ENCODE assay signal across 1 cellular context in the genomic region with DNA sequence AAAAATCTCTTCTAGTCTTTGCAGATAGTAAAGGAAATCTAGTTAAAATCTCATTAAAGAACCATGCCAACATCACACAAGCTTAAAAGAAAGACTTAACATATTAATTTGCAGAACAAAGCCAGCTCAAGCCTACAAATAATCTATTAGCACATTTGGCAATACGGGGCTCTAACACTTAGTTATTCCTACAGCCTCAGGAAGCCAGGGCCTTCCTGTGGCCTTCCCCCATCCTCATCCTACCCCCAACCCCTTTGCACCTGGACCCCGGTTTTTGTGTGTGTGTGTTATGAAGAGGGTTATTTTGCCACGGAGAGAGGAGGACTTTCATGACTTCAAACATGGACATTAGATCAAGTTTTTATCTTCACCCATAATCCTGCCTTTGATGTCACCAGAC.
TF ChIP-seq lines count a peak whose summit lies in the region.

No MANE protein-coding gene starts in this region.

TF ChIP-seq in GM23338, 12 proteins besides CTCF, POLR2A, EP300 and RAD21 (continued from another document):
- TF ChIP-seq, protein P1, sequence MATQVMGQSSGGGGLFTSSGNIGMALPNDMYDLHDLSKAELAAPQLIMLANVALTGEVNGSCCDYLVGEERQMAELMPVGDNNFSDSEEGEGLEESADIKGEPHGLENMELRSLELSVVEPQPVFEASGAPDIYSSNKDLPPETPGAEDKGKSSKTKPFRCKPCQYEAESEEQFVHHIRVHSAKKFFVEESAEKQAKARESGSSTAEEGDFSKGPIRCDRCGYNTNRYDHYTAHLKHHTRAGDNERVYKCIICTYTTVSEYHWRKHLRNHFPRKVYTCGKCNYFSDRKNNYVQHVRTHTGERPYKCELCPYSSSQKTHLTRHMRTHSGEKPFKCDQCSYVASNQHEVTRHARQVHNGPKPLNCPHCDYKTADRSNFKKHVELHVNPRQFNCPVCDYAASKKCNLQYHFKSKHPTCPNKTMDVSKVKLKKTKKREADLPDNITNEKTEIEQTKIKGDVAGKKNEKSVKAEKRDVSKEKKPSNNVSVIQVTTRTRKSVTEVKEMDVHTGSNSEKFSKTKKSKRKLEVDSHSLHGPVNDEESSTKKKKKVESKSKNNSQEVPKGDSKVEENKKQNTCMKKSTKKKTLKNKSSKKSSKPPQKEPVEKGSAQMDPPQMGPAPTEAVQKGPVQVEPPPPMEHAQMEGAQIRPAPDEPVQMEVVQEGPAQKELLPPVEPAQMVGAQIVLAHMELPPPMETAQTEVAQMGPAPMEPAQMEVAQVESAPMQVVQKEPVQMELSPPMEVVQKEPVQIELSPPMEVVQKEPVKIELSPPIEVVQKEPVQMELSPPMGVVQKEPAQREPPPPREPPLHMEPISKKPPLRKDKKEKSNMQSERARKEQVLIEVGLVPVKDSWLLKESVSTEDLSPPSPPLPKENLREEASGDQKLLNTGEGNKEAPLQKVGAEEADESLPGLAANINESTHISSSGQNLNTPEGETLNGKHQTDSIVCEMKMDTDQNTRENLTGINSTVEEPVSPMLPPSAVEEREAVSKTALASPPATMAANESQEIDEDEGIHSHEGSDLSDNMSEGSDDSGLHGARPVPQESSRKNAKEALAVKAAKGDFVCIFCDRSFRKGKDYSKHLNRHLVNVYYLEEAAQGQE (IDR thresholded peaks at IDR 0.05; ENCODE audit: unreplicated experiment): no peak
- TF ChIP-seq EZH2phosphoT487 (IDR thresholded peaks at IDR 0.05; ENCODE audit: unreplicated experiment): no peak
TF ChIP-seq in GM23338: peak in this region for 0.
